ENCODE assay signal across 12 cellular contexts in the genomic region with DNA sequence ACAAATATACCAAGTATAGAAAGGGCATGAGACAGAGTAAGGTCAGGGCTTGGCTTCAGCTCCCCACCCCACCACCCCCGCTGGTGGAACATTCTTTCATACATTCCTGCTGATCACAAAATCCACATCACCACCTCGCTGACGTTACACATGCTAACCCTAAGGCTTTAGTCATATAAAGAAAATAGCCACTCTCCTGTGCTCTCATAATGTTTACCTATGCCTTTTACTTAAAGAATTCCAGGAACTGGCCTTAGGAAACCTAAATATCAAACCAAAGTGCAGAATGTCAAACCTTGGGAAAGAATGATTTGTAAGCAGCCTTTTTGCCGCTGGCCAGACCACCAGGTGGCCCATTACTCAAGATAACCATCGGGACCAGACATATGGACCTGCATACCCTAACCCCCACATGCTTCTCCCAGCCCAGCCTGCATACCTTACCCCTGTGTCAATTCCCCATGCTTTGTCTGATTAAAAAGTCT.
A peak's percentile ranks its signal among the peaks of the same experiment; 100 is the strongest.
DNase-seq lines count a peak whose midpoint lies in the region; ATAC-seq and TF ChIP-seq lines count a peak whose summit lies in the region.
"Had no signal": no experiment of that assay in that cellular context is flagged by ENCODE, and none has a peak within 500 bp of the region (broad histone marks: within the 10 kb centered on the region; RNA-seq: fewer than 3 reads in every experiment).

No MANE protein-coding gene starts in this region.

- H3K27me3 Mint-ChIP-seq in CD8-positive, alpha-beta T cell (ENCODE audit: low read depth), result no peaks in the 10 kb centered on the region
- H3K27me3 Mint-ChIP-seq: activated naive CD4-positive, alpha-beta T cell treated with anti-CD3 and anti-CD28 coated beads, Interleukin-2, amount 10 ng/mL, durations not matched to agents 7 days and 5 days had no signal

- H4K8ac ChIP-seq in mesendoderm (ENCODE audit: low read depth, low read length), result no peak overlapping the region

- peaks cover 42% of the 10 kb centered on the region for H3K4me1 Mint-ChIP-seq in CD8-positive, alpha-beta T cell (ENCODE audit: low read depth)

- no peaks in the 10 kb centered on the region for H3K79me1 ChIP-seq in mesendoderm (ENCODE audit: low read length)

- DNase-seq in AG09319 (ENCODE audit: extremely low read depth, low read depth) (peak; percentile 29), HT1080 (ENCODE audit: low read depth) (peak; percentile 58), mammary epithelial cell (peak; percentile 29), mesendoderm (peak; percentile 73), adrenal gland (no peak), tibial nerve (ENCODE audit: low spot score in 2 of 2) (no peak), HEK293T (ENCODE audit: extremely low spot score) (no peak)
- no peak for DNase-seq in CD8-positive, alpha-beta T cell
- DNase-seq: activated CD4-positive, alpha-beta T cell treated with anti-CD3 and anti-CD28 coated beads, Interleukin-2, amount 50 U/mL, for 1 hour; activated naive CD4-positive, alpha-beta T cell treated with anti-CD3 and anti-CD28 coated beads, Interleukin-2, amount 10 ng/mL, durations not matched to agents 7 days and 5 days had no signal

- TF ChIP-seq CTCF in AG09319 (IDR thresholded peaks at IDR 0.05; ENCODE audit: low read depth, low read length), result no peak
- no peak for TF ChIP-seq CTCF in mammary epithelial cell (conservative IDR thresholded peaks at IDR 0.05 in 1 of 2, IDR thresholded peaks at IDR 0.05 in 1 of 2; ENCODE audit: extremely low read depth in 1 of 2, insufficient read depth in 1 of 2, low read depth in 1 of 2, low read length in 2 of 2)
- TF ChIP-seq CTCF in adrenal gland (IDR thresholded peaks at IDR 0.05), result no peak
- TF ChIP-seq CTCF in CD8-positive, alpha-beta T cell (IDR thresholded peaks at IDR 0.05), result no peak
- no peak for TF ChIP-seq CTCF in tibial nerve (IDR thresholded peaks at IDR 0.05)

- H2BK15ac ChIP-seq in mesendoderm (replicated peaks; ENCODE audit: low read depth), result no peak overlapping the region

- no peak overlapping the region for H2AK5ac ChIP-seq in mesendoderm (ENCODE audit: low read length)

- H3K4me1 ChIP-seq in mammary epithelial cell (ENCODE audit: insufficient read depth, low read length), result no peaks in the 10 kb centered on the region
- no peaks in the 10 kb centered on the region for H3K4me1 ChIP-seq in mesendoderm (ENCODE audit: control insufficient read depth, low read depth, low read length)
- no peaks in the 10 kb centered on the region for H3K4me1 ChIP-seq in adrenal gland (replicated peaks in 1 of 2)
- no peaks in the 10 kb centered on the region for H3K4me1 ChIP-seq in CD8-positive, alpha-beta T cell (ENCODE audit: insufficient read depth, low read length)
- no peaks in the 10 kb centered on the region for H3K4me1 ChIP-seq in tibial nerve
- H3K4me1 ChIP-seq: parathyroid adenoma had no signal

- H2BK120ac ChIP-seq in mesendoderm (ENCODE audit: low read depth, low read length), result no peak overlapping the region

- H3K36me3 ChIP-seq in mammary epithelial cell (ENCODE audit: insufficient read depth, low read length) (no peaks in the 10 kb centered on the region), mesendoderm (ENCODE audit: control insufficient read depth, insufficient read depth, low read length) (no peaks in the 10 kb centered on the region), adrenal gland (replicated peaks in 1 of 2) (no peaks in the 10 kb centered on the region), tibial nerve (no peaks in the 10 kb centered on the region)
- no peaks in the 10 kb centered on the region for H3K36me3 ChIP-seq in CD8-positive, alpha-beta T cell (ENCODE audit: insufficient read depth, low read length)

- H3K27me3 ChIP-seq in mammary epithelial cell (ENCODE audit: insufficient read depth, low read length) (no peaks in the 10 kb centered on the region), mesendoderm (ENCODE audit: insufficient read depth, low read length, poor library complexity) (no peaks in the 10 kb centered on the region), adrenal gland (no peaks in the 10 kb centered on the region), tibial nerve (no peaks in the 10 kb centered on the region)
- no peaks in the 10 kb centered on the region for H3K27me3 ChIP-seq in CD8-positive, alpha-beta T cell (ENCODE audit: insufficient read depth, low read length)

- H3K18ac ChIP-seq in mesendoderm (ENCODE audit: low read length), result no peak overlapping the region

- no peak overlapping the region for H3K27ac Mint-ChIP-seq in CD8-positive, alpha-beta T cell
- H3K27ac Mint-ChIP-seq: activated naive CD4-positive, alpha-beta T cell treated with anti-CD3 and anti-CD28 coated beads, Interleukin-2, amount 10 ng/mL, durations not matched to agents 7 days and 5 days had no signal

- no peak overlapping the region for H2BK5ac ChIP-seq in mesendoderm (ENCODE audit: low read length)

- POLR2A ChIA-PET in CD8-positive, alpha-beta T cell (lab: Charles Lee), result no interaction called here
- POLR2A ChIA-PET in HEK293T (lab: Yijun Ruan, JAX), result no interaction called here

- CTCF ChIA-PET in mammary epithelial cell (lab: Charles Lee; ENCODE audit: low non-redundant PET), result no interaction called here
- CTCF ChIA-PET in CD8-positive, alpha-beta T cell (lab: Charles Lee), result interaction anchor here (0.5 to 2.7 kb wide), 4 partner anchors 13 to 140 kb away, joined by 3 to 7 read pairs (median 4); no protein-coding TSS in a partner anchor
- CTCF ChIA-PET in HEK293T (lab: Yijun Ruan, JAX), result no interaction called here

- H3K27ac ChIP-seq in mammary epithelial cell (ENCODE audit: insufficient read depth, low read depth, low read length), result no peak overlapping the region
- no peak overlapping the region for H3K27ac ChIP-seq in mesendoderm (ENCODE audit: low read depth, low read length)
- no peak overlapping the region for H3K27ac ChIP-seq in adrenal gland
- no peak overlapping the region for H3K27ac ChIP-seq in CD8-positive, alpha-beta T cell (ENCODE audit: low read depth, low read length)
- no peak overlapping the region for H3K27ac ChIP-seq in tibial nerve
- H3K27ac ChIP-seq: KMS-11, parathyroid adenoma had no signal

- 77% methylated on average over 3 of the region's 5 CpGs for WGBS in mammary epithelial cell (ENCODE audit: low coverage, missing lambda C conversion rate)
- no CpG with 5 or more reads among the region's 5 CpGs for WGBS in mesendoderm (ENCODE audit: extremely low coverage, insufficient coverage, low lambda C conversion rate)
- 73 to 82% (median 80%) methylated on average over 5 of the region's 5 CpGs for WGBS in adrenal gland, 4 donors
- 58 to 71% methylated on average over 5 of the region's 5 CpGs for WGBS in tibial nerve, 2 donors

- H3K4me2 ChIP-seq in mammary epithelial cell (ENCODE audit: insufficient read depth, low read depth, low read length) (no peak overlapping the region), mesendoderm (ENCODE audit: low read length) (no peak overlapping the region)
- H3K4me2 ChIP-seq: KMS-11 had no signal

- TF ChIP-seq POLR2A in adrenal gland (IDR thresholded peaks at IDR 0.05) (no peak), tibial nerve (IDR thresholded peaks at IDR 0.05) (no peak)

- peaks cover 2% of the 10 kb centered on the region for H3K36me3 Mint-ChIP-seq in CD8-positive, alpha-beta T cell

- no peak for TF ChIP-seq EP300 in tibial nerve (IDR thresholded peaks at IDR 0.05)

- intact Hi-C loops in mammary epithelial cell (cut with micrococcal nuclease), result no loop called here
- intact Hi-C loops in adrenal gland (cut with DNase I), result no loop called here
- intact Hi-C loops in CD8-positive, alpha-beta T cell (cut with DNase I, micrococcal nuclease), result loop anchor here in 1 of 2 experiments (2.0 to 5.0 kb wide), 3 partner anchors 14 to 37 kb away; no protein-coding TSS in a partner anchor

- no peak overlapping the region for H3K9ac ChIP-seq in mammary epithelial cell (ENCODE audit: insufficient read depth, low read length)
- H3K9ac ChIP-seq in mesendoderm (ENCODE audit: low read length), result no peak overlapping the region
- H3K9ac ChIP-seq: KMS-11, parathyroid adenoma had no signal

- H4K20me1 ChIP-seq in mammary epithelial cell (ENCODE audit: insufficient read depth, low read length), result no peaks in the 10 kb centered on the region

- H3K9me3 Mint-ChIP-seq in CD8-positive, alpha-beta T cell, result no peaks in the 10 kb centered on the region

- H3K4me3 ChIP-seq in mammary epithelial cell (replicated peaks in 1 of 3; ENCODE audit: insufficient read depth in 1 of 3, low read depth in 2 of 3, low read length in 3 of 3) (no peak overlapping the region), mesendoderm (ENCODE audit: low read length) (no peak overlapping the region), adrenal gland (no peak overlapping the region), tibial nerve (no peak overlapping the region)
- H3K4me3 ChIP-seq in CD8-positive, alpha-beta T cell (ENCODE audit: low read depth, low read length), result no peak overlapping the region

- in situ Hi-C loops in mammary epithelial cell (cut with MboI; ENCODE audit: low sequenced_read_pairs in 2 of 2), result no loop called here

- no peak overlapping the region for H3K4ac ChIP-seq in mesendoderm (ENCODE audit: low read depth, low read length)

- H3K79me2 ChIP-seq in mammary epithelial cell (ENCODE audit: insufficient read depth, low read length), result no peaks in the 10 kb centered on the region
- no peaks in the 10 kb centered on the region for H3K79me2 ChIP-seq in mesendoderm (ENCODE audit: control insufficient read depth, insufficient read depth, low read length)
- H3K79me2 ChIP-seq: parathyroid adenoma had no signal

- H3K23ac ChIP-seq in mesendoderm (ENCODE audit: low read length), result no peak overlapping the region

- no peaks in the 10 kb centered on the region for H3K9me3 ChIP-seq in mammary epithelial cell (replicated peaks; ENCODE audit: insufficient read depth, low read length)
- H3K9me3 ChIP-seq in adrenal gland (replicated peaks in 1 of 3), result no peaks in the 10 kb centered on the region
- no peaks in the 10 kb centered on the region for H3K9me3 ChIP-seq in CD8-positive, alpha-beta T cell (ENCODE audit: low read length)
- H3K9me3 ChIP-seq in tibial nerve, result peaks cover 0 to 2% (median 0%) of the 10 kb centered on the region in 4 donors

- no peak for ATAC-seq in CD8-positive, alpha-beta T cell

- BruUV-seq in mammary epithelial cell (replicated peaks; lab: Mats Ljungman, UMichigan), result no TSS peak

- no peak overlapping the region for H4K5ac ChIP-seq in mesendoderm (ENCODE audit: low read length)

- dilution Hi-C loops in mammary epithelial cell (cut with HindIII; ENCODE audit: low sequenced_read_pairs), result no loop called here

- H3K56ac ChIP-seq in mesendoderm (ENCODE audit: low read length), result no peak overlapping the region

- H2AFZ ChIP-seq in mammary epithelial cell (ENCODE audit: low read depth, low read length), result no peak overlapping the region
- H2AFZ ChIP-seq: parathyroid adenoma had no signal

- H3K4me3 Mint-ChIP-seq in CD8-positive, alpha-beta T cell, result no peak overlapping the region
- H3K4me3 Mint-ChIP-seq: activated naive CD4-positive, alpha-beta T cell treated with anti-CD3 and anti-CD28 coated beads, Interleukin-2, amount 10 ng/mL, durations not matched to agents 7 days and 5 days had no signal

TF ChIP-seq in HEK293T, 16 proteins besides CTCF, POLR2A, EP300 and RAD21 (continues in another document):
- no peak for TF ChIP-seq ZNF384 (IDR thresholded peaks at IDR 0.05)
- TF ChIP-seq TARDBP (IDR thresholded peaks at IDR 0.05), result no peak
- no peak for TF ChIP-seq CTBP1 (IDR thresholded peaks at IDR 0.05; ENCODE audit: borderline replicate concordance)
- TF ChIP-seq SUZ12 (IDR thresholded peaks at IDR 0.05), result no peak
- TF ChIP-seq L3MBTL2 (conservative IDR thresholded peaks at IDR 0.05), result no peak
- no peak for TF ChIP-seq FOXA1 (IDR thresholded peaks at IDR 0.05)

Comparison
In these comparisons a context has a peak if more than half of its experiments do, and no peak if none do; other contexts are left out.
1. DNase-seq: peak in AG09319 (single experiment), HT1080 (single experiment), mammary epithelial cell (single experiment) and mesendoderm (single experiment); none in adrenal gland (0 of 7), CD8-positive, alpha-beta T cell (0 of 7), tibial nerve (0 of 2) and HEK293T (single experiment).